8 cellular contexts compared by ENCODE assay signal in the genomic region with DNA sequence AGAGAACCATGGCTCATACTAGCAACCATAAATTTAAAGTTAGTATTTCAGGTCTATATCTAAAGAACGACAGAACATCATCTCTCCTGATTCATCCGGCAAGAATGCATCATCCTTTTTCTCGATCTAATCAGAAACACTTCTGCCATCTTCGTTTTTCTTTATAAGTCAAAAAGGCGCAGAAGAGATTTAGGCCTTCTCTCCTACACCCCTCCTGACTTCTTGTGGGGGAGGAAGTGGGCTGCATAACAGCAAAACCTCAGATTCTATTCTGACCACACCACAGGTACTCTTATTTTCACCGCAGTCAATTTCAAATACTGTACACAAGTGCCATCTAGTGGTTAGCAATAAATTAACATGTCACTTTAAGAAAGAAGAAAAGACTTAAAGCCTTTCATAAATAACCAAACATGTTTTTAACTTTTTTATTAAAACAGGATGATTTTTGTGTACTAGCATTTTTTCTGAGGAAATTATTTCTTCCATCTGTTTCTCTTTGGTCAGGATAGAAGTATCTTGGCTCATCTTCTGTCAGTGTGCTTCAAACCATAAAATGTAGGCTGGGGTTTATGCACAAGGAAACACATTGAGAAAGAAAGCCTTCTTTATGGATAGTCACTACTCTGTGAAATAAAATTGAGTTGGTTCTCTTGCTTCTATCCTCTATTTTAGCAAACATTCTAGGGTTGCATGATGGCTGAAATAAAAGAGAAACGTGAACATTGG. TPM values are rescaled to one million over a fixed set of nuclear protein-coding genes. Genes with fewer than 3 reads are reported as not detected.
A peak's percentile ranks its signal among the peaks of the same experiment; 100 is the strongest.
DNase-seq lines count a peak whose midpoint lies in the region; ATAC-seq, FAIRE-seq and TF ChIP-seq lines count a peak whose summit lies in the region.

No MANE protein-coding gene starts in this region.

- no peak overlapping the region for H3K23ac ChIP-seq in mesendoderm (ENCODE audit: low read length)

- peak; percentile 60 for ATAC-seq in upper lobe of right lung

- H3K79me1 ChIP-seq in mesendoderm (ENCODE audit: low read length) = no peaks in the 10 kb centered on the region

- H3K4ac ChIP-seq in mesendoderm (ENCODE audit: low read depth, low read length) = no peak overlapping the region

- no peaks in the 10 kb centered on the region for H3K9me3 ChIP-seq in upper lobe of right lung

- peak overlapping the region; percentile 33 for H3K4me3 ChIP-seq in AG04449 (ENCODE audit: low read depth, low read length)
- no peak overlapping the region for H3K4me3 ChIP-seq in mesendoderm (ENCODE audit: low read length)
- H3K4me3 ChIP-seq in upper lobe of right lung = no peak overlapping the region

- H3K79me2 ChIP-seq in mesendoderm (ENCODE audit: control insufficient read depth, insufficient read depth, low read length) = no peaks in the 10 kb centered on the region

- H3K4me2 ChIP-seq in mesendoderm (ENCODE audit: low read length) = no peak overlapping the region

- H3K36me3 ChIP-seq in mesendoderm (ENCODE audit: control insufficient read depth, insufficient read depth, low read length) (no peaks in the 10 kb centered on the region), upper lobe of right lung (no peaks in the 10 kb centered on the region)

- H3K56ac ChIP-seq in mesendoderm (ENCODE audit: low read length) = no peak overlapping the region

- no peak overlapping the region for H4K8ac ChIP-seq in mesendoderm (ENCODE audit: low read depth, low read length)

- no peak overlapping the region for H2BK120ac ChIP-seq in mesendoderm (ENCODE audit: low read depth, low read length)

- H2BK5ac ChIP-seq in mesendoderm (ENCODE audit: low read length) = no peak overlapping the region

- H2AK5ac ChIP-seq in mesendoderm (ENCODE audit: low read length) = no peak overlapping the region

- H3K27ac ChIP-seq in mesendoderm (ENCODE audit: low read depth, low read length) (no peak overlapping the region), upper lobe of right lung (no peak overlapping the region)

- TF ChIP-seq CTCF in AG04449 (IDR thresholded peaks at IDR 0.05; ENCODE audit: insufficient read depth, low read length, missing control alignments) (peak; percentile 34), GM10248 (IDR thresholded peaks at IDR 0.05; ENCODE audit: control extremely low read depth, extremely low read depth, low read depth, missing control alignments) (peak; percentile 51), upper lobe of right lung (IDR thresholded peaks at IDR 0.05) (peak; percentile 62)

- CTCF ChIA-PET in AG04449 (lab: Yijun Ruan, JAX) = interaction anchor here (3.2 kb wide), 1 partner anchor 14 kb away, joined by 38 read pairs; no protein-coding TSS in a partner anchor
- CTCF ChIA-PET in GM10248 (lab: Yijun Ruan, JAX) = no interaction called here

- no peak overlapping the region for H2BK15ac ChIP-seq in mesendoderm (replicated peaks; ENCODE audit: low read depth)

- no peak overlapping the region for H3K9ac ChIP-seq in mesendoderm (ENCODE audit: low read length)

- no peak overlapping the region for H3K18ac ChIP-seq in mesendoderm (ENCODE audit: low read length)

- POLR2A ChIA-PET in AG04449 (lab: Yijun Ruan, JAX) = no interaction called here
- POLR2A ChIA-PET in GM10248 (lab: Yijun Ruan, JAX) = no interaction called here

- H4K5ac ChIP-seq in mesendoderm (ENCODE audit: low read length) = no peak overlapping the region

- FAIRE-seq in colon (lab: Jason Lieb, UNC) = peak; percentile 72

- H3K27me3 ChIP-seq in mesendoderm (ENCODE audit: insufficient read depth, low read length, poor library complexity) = no peaks in the 10 kb centered on the region
- H3K27me3 ChIP-seq in upper lobe of right lung = no peaks in the 10 kb centered on the region

- WGBS in mesendoderm (ENCODE audit: extremely low coverage, insufficient coverage, low lambda C conversion rate) = no CpG with 5 or more reads among the region's 7 CpGs

- intact Hi-C loops in upper lobe of right lung (cut with DNase I) = no loop called here

- H3K4me1 ChIP-seq in mesendoderm (ENCODE audit: control insufficient read depth, low read depth, low read length) (no peaks in the 10 kb centered on the region), upper lobe of right lung (no peaks in the 10 kb centered on the region)

- peak; percentile 7 for DNase-seq in AG04449 (ENCODE audit: low read depth, low spot score)
- peak; percentile 52 for DNase-seq in GM10248 (ENCODE audit: extremely low spot score)
- peak; percentile 44 for DNase-seq in HCEC 1CT
- peak; percentile 43 for DNase-seq in LoVo (ENCODE audit: low spot score)
- peak; percentile 65 for DNase-seq in SK-N-DZ (ENCODE audit: low spot score)
- peak; percentile 71 for DNase-seq in mesendoderm
- no peak for DNase-seq in upper lobe of right lung

RNA-seq across cellular contexts. Expression of gene PIK3C3, which starts 48.3 kb away (rescaled TPM):
- 47.6 and 52.6 TPM in 2 replicates for polyA plus RNA-seq in SK-N-DZ (2014; cell fraction: cytosol; rRNA removed)
- polyA plus RNA-seq in SK-N-DZ (2014; cell fraction: nucleus; rRNA removed) = 23.4 and 27.9 TPM in 2 replicates
- polyA plus RNA-seq in mesendoderm (2013, experiment 1 of 2) = 26.2 TPM
- polyA plus RNA-seq in mesendoderm (2013, experiment 2 of 2) = 24.0 TPM
- total RNA-seq in upper lobe of right lung = 54.2 TPM
